9 cellular contexts compared by ENCODE assay signal in genomic region chr5:95781101-95781583, GRCh38. TPM values are rescaled to one million over a fixed set of nuclear protein-coding genes. Genes with fewer than 3 reads are reported as not detected.
DNase-seq lines count a peak whose midpoint lies in the region; ATAC-seq and TF ChIP-seq lines count a peak whose summit lies in the region.
"Had no signal": no experiment of that assay in that cellular context is flagged by ENCODE, and none has a peak within 500 bp of the region (broad histone marks: within the 10 kb centered on the region; RNA-seq: fewer than 3 reads in every experiment).

No MANE protein-coding gene starts in this region.

- no peak overlapping the region for H3K4me3 ChIP-seq in AG10803 (ENCODE audit: low read length)
- H3K4me3 ChIP-seq in coronary artery, result no peak overlapping the region
- H3K4me3 ChIP-seq in lower leg skin (ENCODE audit: low read depth, poor library complexity, severe bottlenecking), result no peak overlapping the region

- H3K4me1 Mint-ChIP-seq in activated CD4-positive, alpha-beta T cell treated with anti-CD3 and anti-CD28 coated beads, Interleukin-2, amount 10 ng/mL, durations not matched to agents 24 days and 14 days, result peaks cover 16% of the 10 kb centered on the region

- no peak for TF ChIP-seq POLR2A in lower leg skin (IDR thresholded peaks at IDR 0.05)

- intact Hi-C loops in activated CD4-positive, alpha-beta T cell treated with anti-CD3 and anti-CD28 coated beads, Interleukin-2, amount 10 ng/mL, durations not matched to agents 24 days and 14 days (cut with micrococcal nuclease), result loop anchor here (1.0 to 10.0 kb wide), 8 partner anchors 28 to 814 kb away; no protein-coding TSS in a partner anchor
- intact Hi-C loops in lower leg skin (cut with DNase I; ENCODE audit: low total_unique reads), result loop anchor here (10.0 kb wide), 1 partner anchor 824 kb away; no protein-coding TSS in a partner anchor

- DNase-seq in AG10803 (ENCODE audit: low read depth), result peak; percentile 88
- DNase-seq in NCI-H446 treated with DMSO at 0.1 percent for 48 hours (lab: John Stamatoyannopoulos, UW), result peak; percentile 21
- peak; percentile 90 for DNase-seq in activated CD4-positive, alpha-beta T cell treated with anti-CD3 and anti-CD28 coated beads, Interleukin-2, amount 10 ng/mL, durations not matched to agents 24 days and 14 days
- DNase-seq in coronary artery (ENCODE audit: low spot score), result peak; percentile 87
- DNase-seq in lower leg skin (ENCODE audit: low spot score in 2 of 2), result peak; percentile 79 to 95
- peak; percentile 62 to 66 for DNase-seq in stimulated activated CD4-positive, alpha-beta T cell treated with anti-CD3 and anti-CD28 coated beads, Interleukin-4, amount 100 ng/mL, for 4 hours

- H3K27me3 Mint-ChIP-seq in activated CD4-positive, alpha-beta T cell treated with anti-CD3 and anti-CD28 coated beads, Interleukin-2, amount 10 ng/mL, durations not matched to agents 24 days and 14 days, result peaks cover 7% of the 10 kb centered on the region
- H3K27me3 Mint-ChIP-seq: IgD-negative memory B cell had no signal

- no peaks in the 10 kb centered on the region for H3K9me3 Mint-ChIP-seq in activated CD4-positive, alpha-beta T cell treated with anti-CD3 and anti-CD28 coated beads, Interleukin-2, amount 10 ng/mL, durations not matched to agents 24 days and 14 days
- H3K9me3 Mint-ChIP-seq: IgD-negative memory B cell had no signal

- peak; percentile 89 for TF ChIP-seq CTCF in AG10803 (conservative IDR thresholded peaks at IDR 0.05; ENCODE audit: low read length)
- peak; percentile 82 for TF ChIP-seq CTCF in coronary artery (IDR thresholded peaks at IDR 0.05)
- TF ChIP-seq CTCF in lower leg skin (IDR thresholded peaks at IDR 0.05), result peak in 1 of 3 donors; percentile 69

- peak overlapping the region; percentile 56 for H3K4me3 Mint-ChIP-seq in activated CD4-positive, alpha-beta T cell treated with anti-CD3 and anti-CD28 coated beads, Interleukin-2, amount 10 ng/mL, durations not matched to agents 24 days and 14 days

- 9 to 15% methylated on average over 4 of the region's 4 CpGs for WGBS in lower leg skin, 2 donors

- H3K36me3 Mint-ChIP-seq in activated CD4-positive, alpha-beta T cell treated with anti-CD3 and anti-CD28 coated beads, Interleukin-2, amount 10 ng/mL, durations not matched to agents 24 days and 14 days (ENCODE audit: low read depth), result no peaks in the 10 kb centered on the region
- H3K36me3 Mint-ChIP-seq: IgD-negative memory B cell had no signal

- peak; percentile 97 for ATAC-seq in GM18867 (IDR thresholded peaks at IDR 0.05; ENCODE audit: unreplicated experiment)
- ATAC-seq in HG03103 (IDR thresholded peaks at IDR 0.05; ENCODE audit: low read depth, unreplicated experiment), result peak; percentile 97

- no peak overlapping the region for H3K27ac Mint-ChIP-seq in activated CD4-positive, alpha-beta T cell treated with anti-CD3 and anti-CD28 coated beads, Interleukin-2, amount 10 ng/mL, durations not matched to agents 24 days and 14 days

- H3K27ac ChIP-seq in coronary artery, result peak overlapping the region; percentile 39 to 41

RNA-seq across cellular contexts. Expression of gene GLRX, which starts 41.4 kb away (rescaled TPM):
- 13.5 and 17.3 TPM in 2 replicates for total RNA-seq in activated CD4-positive, alpha-beta T cell treated with anti-CD3 and anti-CD28 coated beads, Interleukin-2, amount 10 ng/mL, durations not matched to agents 24 days and 14 days
- total RNA-seq in lower leg skin, result 100 to 1,000 TPM in 2 of 4 donors, 10 to 100 TPM in 2; 67.9 to 136 (median 105) TPM

RNA-seq across cellular contexts. Expression of gene RHOBTB3, which starts 50.0 kb away (rescaled TPM):
- total RNA-seq in activated CD4-positive, alpha-beta T cell treated with anti-CD3 and anti-CD28 coated beads, Interleukin-2, amount 10 ng/mL, durations not matched to agents 24 days and 14 days, result 0.37 and 0.45 TPM in 2 replicates
- 10 to 100 TPM; 16.7 to 39.4 (median 28.2) TPM for total RNA-seq in lower leg skin

Comparison
In these comparisons a context has a peak if more than half of its experiments do, and no peak if none do; other contexts are left out.
1. DNase-seq: peak in every context shown above with its lines; median percentile 90 in activated CD4-positive, alpha-beta T cell treated with anti-CD3 and anti-CD28 coated beads, Interleukin-2, amount 10 ng/mL, durations not matched to agents 24 days and 14 days; 88 in AG10803; 87 in coronary artery; 87 in lower leg skin; 64 in stimulated activated CD4-positive, alpha-beta T cell treated with anti-CD3 and anti-CD28 coated beads, Interleukin-4, amount 100 ng/mL, for 4 hours; 21 in NCI-H446 treated with DMSO at 0.1 percent for 48 hours.
2. RNA of gene RHOBTB3, which starts 50.0 kb away (total RNA-seq): 16.7 to 39.4 TPM in lower leg skin; 0.37 to 0.45 TPM in activated CD4-positive, alpha-beta T cell treated with anti-CD3 and anti-CD28 coated beads, Interleukin-2, amount 10 ng/mL, durations not matched to agents 24 days and 14 days; every median in the first group is over 10 times any median in the second.